In the genomic region with DNA sequence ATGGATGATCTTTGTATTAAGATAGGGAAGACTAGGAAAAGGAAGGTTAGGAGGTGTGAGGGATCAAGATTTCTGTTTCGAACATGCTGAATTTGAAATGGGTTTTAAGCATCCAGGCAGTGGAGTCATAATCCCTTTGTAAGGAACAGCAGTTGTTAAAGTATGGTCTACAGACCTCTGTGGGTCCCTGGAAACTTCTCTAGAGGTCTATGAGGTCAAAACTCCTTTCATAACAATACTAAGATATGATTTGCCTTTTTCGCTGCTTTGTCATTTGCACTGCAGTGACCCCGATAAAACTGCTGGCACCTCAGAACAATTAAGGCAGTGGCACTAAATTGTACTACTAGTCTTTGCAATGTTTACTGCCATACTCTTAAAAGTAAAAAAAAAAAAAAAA, we compare ENCODE assay signal across 1 cellular context.
TF ChIP-seq lines count a peak whose summit lies in the region.

No MANE protein-coding gene starts in this region.

TF ChIP-seq in GM23338, 12 proteins besides CTCF, POLR2A, EP300 and RAD21 (continued from another document):
- TF ChIP-seq, protein P1, sequence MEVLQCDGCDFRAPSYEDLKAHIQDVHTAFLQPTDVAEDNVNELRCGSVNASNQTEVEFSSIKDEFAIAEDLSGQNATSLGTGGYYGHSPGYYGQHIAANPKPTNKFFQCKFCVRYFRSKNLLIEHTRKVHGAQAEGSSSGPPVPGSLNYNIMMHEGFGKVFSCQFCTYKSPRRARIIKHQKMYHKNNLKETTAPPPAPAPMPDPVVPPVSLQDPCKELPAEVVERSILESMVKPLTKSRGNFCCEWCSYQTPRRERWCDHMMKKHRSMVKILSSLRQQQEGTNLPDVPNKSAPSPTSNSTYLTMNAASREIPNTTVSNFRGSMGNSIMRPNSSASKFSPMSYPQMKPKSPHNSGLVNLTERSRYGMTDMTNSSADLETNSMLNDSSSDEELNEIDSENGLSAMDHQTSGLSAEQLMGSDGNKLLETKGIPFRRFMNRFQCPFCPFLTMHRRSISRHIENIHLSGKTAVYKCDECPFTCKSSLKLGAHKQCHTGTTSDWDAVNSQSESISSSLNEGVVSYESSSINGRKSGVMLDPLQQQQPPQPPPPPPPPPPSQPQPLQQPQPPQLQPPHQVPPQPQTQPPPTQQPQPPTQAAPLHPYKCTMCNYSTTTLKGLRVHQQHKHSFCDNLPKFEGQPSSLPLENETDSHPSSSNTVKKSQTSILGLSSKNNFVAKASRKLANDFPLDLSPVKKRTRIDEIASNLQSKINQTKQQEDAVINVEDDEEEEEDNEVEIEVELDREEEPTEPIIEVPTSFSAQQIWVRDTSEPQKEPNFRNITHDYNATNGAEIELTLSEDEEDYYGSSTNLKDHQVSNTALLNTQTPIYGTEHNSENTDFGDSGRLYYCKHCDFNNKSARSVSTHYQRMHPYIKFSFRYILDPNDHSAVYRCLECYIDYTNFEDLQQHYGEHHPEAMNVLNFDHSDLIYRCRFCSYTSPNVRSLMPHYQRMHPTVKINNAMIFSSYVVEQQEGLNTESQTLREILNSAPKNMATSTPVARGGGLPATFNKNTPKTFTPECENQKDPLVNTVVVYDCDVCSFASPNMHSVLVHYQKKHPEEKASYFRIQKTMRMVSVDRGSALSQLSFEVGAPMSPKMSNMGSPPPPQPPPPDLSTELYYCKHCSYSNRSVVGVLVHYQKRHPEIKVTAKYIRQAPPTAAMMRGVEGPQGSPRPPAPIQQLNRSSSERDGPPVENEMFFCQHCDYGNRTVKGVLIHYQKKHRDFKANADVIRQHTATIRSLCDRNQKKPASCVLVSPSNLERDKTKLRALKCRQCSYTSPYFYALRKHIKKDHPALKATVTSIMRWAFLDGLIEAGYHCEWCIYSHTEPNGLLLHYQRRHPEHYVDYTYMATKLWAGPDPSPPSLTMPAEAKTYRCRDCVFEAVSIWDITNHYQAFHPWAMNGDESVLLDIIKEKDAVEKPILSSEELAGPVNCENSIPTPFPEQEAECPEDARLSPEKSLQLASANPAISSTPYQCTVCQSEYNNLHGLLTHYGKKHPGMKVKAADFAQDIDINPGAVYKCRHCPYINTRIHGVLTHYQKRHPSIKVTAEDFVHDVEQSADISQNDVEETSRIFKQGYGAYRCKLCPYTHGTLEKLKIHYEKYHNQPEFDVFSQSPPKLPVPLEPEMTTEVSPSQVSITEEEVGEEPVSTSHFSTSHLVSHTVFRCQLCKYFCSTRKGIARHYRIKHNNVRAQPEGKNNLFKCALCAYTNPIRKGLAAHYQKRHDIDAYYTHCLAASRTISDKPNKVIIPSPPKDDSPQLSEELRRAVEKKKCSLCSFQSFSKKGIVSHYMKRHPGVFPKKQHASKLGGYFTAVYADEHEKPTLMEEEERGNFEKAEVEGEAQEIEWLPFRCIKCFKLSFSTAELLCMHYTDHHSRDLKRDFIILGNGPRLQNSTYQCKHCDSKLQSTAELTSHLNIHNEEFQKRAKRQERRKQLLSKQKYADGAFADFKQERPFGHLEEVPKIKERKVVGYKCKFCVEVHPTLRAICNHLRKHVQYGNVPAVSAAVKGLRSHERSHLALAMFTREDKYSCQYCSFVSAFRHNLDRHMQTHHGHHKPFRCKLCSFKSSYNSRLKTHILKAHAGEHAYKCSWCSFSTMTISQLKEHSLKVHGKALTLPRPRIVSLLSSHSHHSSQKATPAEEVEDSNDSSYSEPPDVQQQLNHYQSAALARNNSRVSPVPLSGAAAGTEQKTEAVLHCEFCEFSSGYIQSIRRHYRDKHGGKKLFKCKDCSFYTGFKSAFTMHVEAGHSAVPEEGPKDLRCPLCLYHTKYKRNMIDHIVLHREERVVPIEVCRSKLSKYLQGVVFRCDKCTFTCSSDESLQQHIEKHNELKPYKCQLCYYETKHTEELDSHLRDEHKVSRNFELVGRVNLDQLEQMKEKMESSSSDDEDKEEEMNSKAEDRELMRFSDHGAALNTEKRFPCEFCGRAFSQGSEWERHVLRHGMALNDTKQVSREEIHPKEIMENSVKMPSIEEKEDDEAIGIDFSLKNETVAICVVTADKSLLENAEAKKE (CRISPR knock-in tag; IDR thresholded peaks at IDR 0.05): no peak
- TF ChIP-seq NANOG (IDR thresholded peaks at IDR 0.05; ENCODE audit: borderline replicate concordance) (no peak), ZNF114 (CRISPR knock-in tag; IDR thresholded peaks at IDR 0.05) (no peak), EZH2phosphoT487 (IDR thresholded peaks at IDR 0.05; ENCODE audit: unreplicated experiment) (no peak), JUNB (IDR thresholded peaks at IDR 0.05; ENCODE audit: unreplicated experiment) (no peak)
